10 cellular contexts compared by ENCODE assay signal in the genomic region with DNA sequence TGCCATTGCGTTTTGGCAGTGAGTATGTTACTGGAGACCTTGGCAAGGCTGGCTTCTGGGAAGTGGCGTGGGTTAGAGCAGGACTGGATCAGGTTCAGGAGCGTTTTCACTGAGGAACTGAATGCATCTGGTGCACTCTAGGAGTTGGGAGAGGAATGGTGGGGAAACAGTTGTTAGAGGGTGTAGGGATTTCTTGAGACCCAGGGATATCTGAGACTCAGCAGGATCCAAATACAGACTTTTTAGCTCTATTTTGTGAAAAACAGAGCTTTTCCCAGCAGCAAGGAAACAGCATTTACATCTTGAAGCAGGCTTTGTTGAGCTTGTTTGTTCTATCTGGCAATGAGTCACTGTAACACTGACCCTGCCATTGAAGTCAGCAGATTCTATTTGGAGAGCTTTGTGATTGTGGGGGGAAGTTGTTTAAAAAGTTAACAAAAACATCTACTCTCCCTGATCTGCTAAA. TPM values are rescaled to one million over a fixed set of nuclear protein-coding genes. Genes with fewer than 3 reads are reported as not detected.
DNase-seq lines count a peak whose midpoint lies in the region; ATAC-seq and TF ChIP-seq lines count a peak whose summit lies in the region.
"Had no signal": no experiment of that assay in that cellular context is flagged by ENCODE, and none has a peak within 500 bp of the region (broad histone marks: within the 10 kb centered on the region; RNA-seq: fewer than 3 reads in every experiment).

No MANE protein-coding gene starts in this region.

- no peak overlapping the region for H4K91ac ChIP-seq in neuronal stem cell (ENCODE audit: low read depth, low read length, poor library complexity)

- H3K27me3 ChIP-seq in PC-3 (ENCODE audit: low read length): no peaks in the 10 kb centered on the region
- H3K27me3 ChIP-seq in neuronal stem cell (ENCODE audit: control insufficient read depth in 3 of 3, insufficient read depth in 3 of 3, low read depth in 1 of 3, low read length in 3 of 3): no peaks in the 10 kb centered on the region
- H3K27me3 ChIP-seq: BE2C had no signal

- intact Hi-C loops in PC-3 (cut with micrococcal nuclease): loop anchor here (5.0 kb wide), 1 partner anchor 54 kb away; no protein-coding TSS in a partner anchor

- no CpG with 5 or more reads among the region's 3 CpGs for WGBS in neuronal stem cell (ENCODE audit: extremely low coverage in 2 of 2, insufficient read length in 2 of 2, insufficient replicate concordance in 1 of 2), 2 donors

- H2AK5ac ChIP-seq in neuronal stem cell (ENCODE audit: low read depth, low read length): no peak overlapping the region

- H3K9me3 ChIP-seq in PC-3 (ENCODE audit: low read length) (no peaks in the 10 kb centered on the region), neuronal stem cell (replicated peaks in 1 of 2; ENCODE audit: control insufficient read depth in 2 of 2, insufficient read depth in 1 of 2, low read depth in 1 of 2, low read length in 2 of 2) (no peaks in the 10 kb centered on the region)
- H3K9me3 ChIP-seq: BE2C had no signal

- CTCF ChIA-PET in PC-3 (lab: Charles Lee): interaction anchor here (0.6 kb wide), 2 partner anchors 37 to 390 kb away, joined by 3 to 4 read pairs; no protein-coding TSS in a partner anchor

- H3K18ac ChIP-seq in neuronal stem cell (ENCODE audit: low read length): no peak overlapping the region

- no peak overlapping the region for H2BK12ac ChIP-seq in neuronal stem cell (ENCODE audit: low read length)

- peaks cover 16% of the 10 kb centered on the region for H3K4me1 ChIP-seq in PC-3 (ENCODE audit: insufficient read depth, low read length)
- peaks cover 11 to 14% of the 10 kb centered on the region in 2 donors for H3K4me1 ChIP-seq in neuronal stem cell (ENCODE audit: control insufficient read depth in 2 of 2, insufficient read depth in 1 of 2, low read depth in 1 of 2, low read length in 2 of 2)
- H3K4me1 ChIP-seq: BE2C had no signal

- H2BK120ac ChIP-seq in neuronal stem cell (ENCODE audit: low read depth, low read length): no peak overlapping the region

- peak overlapping the region; percentile 56 for H3K27ac ChIP-seq in PC-3 (ENCODE audit: low read length)
- H3K27ac ChIP-seq in neuronal stem cell (replicated peaks; ENCODE audit: low read length): no peak overlapping the region

- no peak overlapping the region for H3K14ac ChIP-seq in neuronal stem cell (ENCODE audit: low read length)

- DNase-seq in AG08396 (ENCODE audit: low spot score) (peak; percentile 12), PC-3 (peak; percentile 62), globus pallidus (ENCODE audit: low spot score) (peak; percentile 21), neuronal stem cell (ENCODE audit: low spot score) (no peak), NCI-H1930 (lab: John Stamatoyannopoulos, UW) (no peak), T-helper 2 cell (no peak)
- DNase-seq in activated CD4-positive, CD25-positive, alpha-beta regulatory T cell treated with anti-CD3 and anti-CD28 coated beads, Interleukin-2, amount 50 U/mL, for 72 hours: no peak
- DNase-seq: BE2C had no signal

- no peak for TF ChIP-seq CTCF in PC-3 (conservative IDR thresholded peaks at IDR 0.05; ENCODE audit: low read depth, low read length)

- peak overlapping the region; percentile 45 for H2BK15ac ChIP-seq in neuronal stem cell (ENCODE audit: low read length)

- BruUV-seq in PC-3 (replicated peaks; lab: Mats Ljungman, UMichigan): no TSS peak

- H3K4me3 ChIP-seq in PC-3 (ENCODE audit: low read length) (peak overlapping the region; percentile 38), neuronal stem cell (ENCODE audit: low read length in 2 of 2) (no peak overlapping the region)

- H3K9me2 ChIP-seq in PC-3 (replicated peaks; ENCODE audit: low read length): no peaks in the 10 kb centered on the region

- no peaks in the 10 kb centered on the region for H4K20me1 ChIP-seq in PC-3 (ENCODE audit: low read length)

- H3K23ac ChIP-seq in neuronal stem cell (ENCODE audit: low read depth, low read length, poor library complexity): no peak overlapping the region

- H3K4me2 ChIP-seq in PC-3 (ENCODE audit: low read length) (peak overlapping the region; percentile 65), neuronal stem cell (ENCODE audit: insufficient read depth, low read length, poor library complexity, severe bottlenecking) (no peak overlapping the region)

- H4K8ac ChIP-seq in neuronal stem cell (ENCODE audit: low read depth, low read length): no peak overlapping the region

- H3K4ac ChIP-seq in neuronal stem cell (ENCODE audit: low read length): no peak overlapping the region

- no peak overlapping the region for H3K9ac ChIP-seq in PC-3 (ENCODE audit: low read length)
- H3K9ac ChIP-seq in neuronal stem cell (ENCODE audit: low read depth, low read length, poor library complexity): no peak overlapping the region

- H2AFZ ChIP-seq in PC-3 (ENCODE audit: low read length) (peak overlapping the region; percentile 90), neuronal stem cell (ENCODE audit: low read length) (peak overlapping the region; percentile 80)

- no peaks in the 10 kb centered on the region for H3F3A ChIP-seq in PC-3 (ENCODE audit: low read length, unreplicated experiment)

- no peaks in the 10 kb centered on the region for H3K36me3 ChIP-seq in PC-3 (ENCODE audit: low read depth, low read length)
- H3K36me3 ChIP-seq in neuronal stem cell (replicated peaks in 1 of 2; ENCODE audit: control insufficient read depth in 2 of 2, insufficient read depth in 2 of 2, low read length in 2 of 2): no peaks in the 10 kb centered on the region
- H3K36me3 ChIP-seq: BE2C had no signal

- POLR2A ChIA-PET in PC-3 (lab: Charles Lee; ENCODE audit: unreplicated experiment): interaction anchor here (0.6 to 0.7 kb wide), 3 partner anchors 13 to 255 kb away, joined by 3 to 4 read pairs (median 4); no protein-coding TSS in a partner anchor

- no peaks in the 10 kb centered on the region for H3K79me1 ChIP-seq in neuronal stem cell (ENCODE audit: low read depth, low read length)

- H3K79me2 ChIP-seq in PC-3 (ENCODE audit: low read length): no peaks in the 10 kb centered on the region

- ATAC-seq in PC-3: peak; percentile 95
- ATAC-seq in GM19395 (IDR thresholded peaks at IDR 0.05; ENCODE audit: unreplicated experiment): no peak
- ATAC-seq: activated naive CD4-positive, alpha-beta T cell treated with anti-CD3 and anti-CD28 coated beads, Interleukin-2, amount 50 U/mL, for 72 hours had no signal

- no peak overlapping the region for H2BK5ac ChIP-seq in neuronal stem cell (ENCODE audit: low read length)

RNA-seq across cellular contexts. Expression of a gene that starts 56.9 kb away (rescaled TPM):
- 68.0 and 69.2 TPM in 2 replicates for total RNA-seq in PC-3 (2014; rRNA removed)
- polyA plus RNA-seq in neuronal stem cell (2013, experiment 1 of 2): 37.9 TPM
- polyA plus RNA-seq in neuronal stem cell (2013, experiment 2 of 2): 39.2 TPM

Comparison
In these comparisons a context has a peak if more than half of its experiments do, and no peak if none do; other contexts are left out.
1. DNase-seq: peak in AG08396 (single experiment), PC-3 (single experiment) and globus pallidus (single experiment); none in neuronal stem cell (single experiment), activated CD4-positive, CD25-positive, alpha-beta regulatory T cell treated with anti-CD3 and anti-CD28 coated beads, Interleukin-2, amount 50 U/mL, for 72 hours (single experiment), NCI-H1930 (0 of 2) and T-helper 2 cell (0 of 5).